1 cellular context compared by ENCODE assay signal in genomic region chr15:93052090-93052892, GRCh38.
TF ChIP-seq lines count a peak whose summit lies in the region.

No MANE protein-coding gene starts in this region.

TF ChIP-seq in HCT116, 20 proteins besides CTCF, POLR2A, EP300 and RAD21 (continued from another document):
- TF ChIP-seq, protein P1, sequence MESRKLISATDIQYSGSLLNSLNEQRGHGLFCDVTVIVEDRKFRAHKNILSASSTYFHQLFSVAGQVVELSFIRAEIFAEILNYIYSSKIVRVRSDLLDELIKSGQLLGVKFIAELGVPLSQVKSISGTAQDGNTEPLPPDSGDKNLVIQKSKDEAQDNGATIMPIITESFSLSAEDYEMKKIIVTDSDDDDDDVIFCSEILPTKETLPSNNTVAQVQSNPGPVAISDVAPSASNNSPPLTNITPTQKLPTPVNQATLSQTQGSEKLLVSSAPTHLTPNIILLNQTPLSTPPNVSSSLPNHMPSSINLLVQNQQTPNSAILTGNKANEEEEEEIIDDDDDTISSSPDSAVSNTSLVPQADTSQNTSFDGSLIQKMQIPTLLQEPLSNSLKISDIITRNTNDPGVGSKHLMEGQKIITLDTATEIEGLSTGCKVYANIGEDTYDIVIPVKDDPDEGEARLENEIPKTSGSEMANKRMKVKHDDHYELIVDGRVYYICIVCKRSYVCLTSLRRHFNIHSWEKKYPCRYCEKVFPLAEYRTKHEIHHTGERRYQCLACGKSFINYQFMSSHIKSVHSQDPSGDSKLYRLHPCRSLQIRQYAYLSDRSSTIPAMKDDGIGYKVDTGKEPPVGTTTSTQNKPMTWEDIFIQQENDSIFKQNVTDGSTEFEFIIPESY (IDR thresholded peaks at IDR 0.05; ENCODE audit: extremely low read depth, insufficient replicate concordance, low read length), result no peak
- no peak for TF ChIP-seq CBX3 (IDR thresholded peaks at IDR 0.05; ENCODE audit: low read depth)
